12 cellular contexts compared by ENCODE assay signal in genomic region chr1:94020764-94021579, GRCh38.
DNase-seq lines count a peak whose midpoint lies in the region; ATAC-seq and TF ChIP-seq lines count a peak whose summit lies in the region.
"Had no signal": no experiment of that assay in that cellular context is flagged by ENCODE, and none has a peak within 500 bp of the region (broad histone marks: within the 10 kb centered on the region; RNA-seq: fewer than 3 reads in every experiment).

No MANE protein-coding gene starts in this region.

- H3K36me3 ChIP-seq in heart left ventricle: no peaks in the 10 kb centered on the region
- H3K36me3 ChIP-seq: colonic mucosa, pancreas had no signal

- no peak overlapping the region for H3K4me3 ChIP-seq in heart left ventricle
- H3K4me3 ChIP-seq in skeletal muscle cell (ENCODE audit: low read depth, low read length): no peak overlapping the region
- H3K4me3 ChIP-seq: colonic mucosa, pancreas had no signal

- peaks cover 13% of the 10 kb centered on the region for H3K27me3 Mint-ChIP-seq in activated CD4-positive, alpha-beta T cell treated with anti-CD3 and anti-CD28 coated beads, Interleukin-2, amount 10 ng/mL, durations not matched to agents 24 days and 14 days

- H3K27ac Mint-ChIP-seq in activated CD4-positive, alpha-beta T cell treated with anti-CD3 and anti-CD28 coated beads, Interleukin-2, amount 10 ng/mL, durations not matched to agents 24 days and 14 days: no peak overlapping the region
- H3K27ac Mint-ChIP-seq: activated T-cell treated with anti-CD3 and anti-CD28 coated beads, Interleukin-2, amount 50 U/mL, for 24 hours had no signal

- H3K4me1 ChIP-seq in heart left ventricle: peaks cover 0 to 22% (median 3%) of the 10 kb centered on the region in 12 donors
- H3K4me1 ChIP-seq: colonic mucosa, pancreas had no signal

- no peak overlapping the region for H3K4me3 Mint-ChIP-seq in activated CD4-positive, alpha-beta T cell treated with anti-CD3 and anti-CD28 coated beads, Interleukin-2, amount 10 ng/mL, durations not matched to agents 24 days and 14 days
- H3K4me3 Mint-ChIP-seq: activated T-cell treated with anti-CD3 and anti-CD28 coated beads, Interleukin-2, amount 50 U/mL, for 24 hours had no signal

- H3K36me3 Mint-ChIP-seq in activated CD4-positive, alpha-beta T cell treated with anti-CD3 and anti-CD28 coated beads, Interleukin-2, amount 10 ng/mL, durations not matched to agents 24 days and 14 days (ENCODE audit: low read depth): peaks cover 2% of the 10 kb centered on the region

- TF ChIP-seq CTCF in heart left ventricle (IDR thresholded peaks at IDR 0.05): no peak

- H3K27me3 ChIP-seq in heart left ventricle: no peaks in the 10 kb centered on the region
- H3K27me3 ChIP-seq: colonic mucosa, pancreas had no signal

- DNase-seq in HCEC 1CT (peak; percentile 81), amniotic epithelial cell (ENCODE audit: low read depth) (peak; percentile 99), heart left ventricle (no peak), skeletal muscle cell (ENCODE audit: low read depth) (peak; percentile 90), posterior cingulate gyrus (no peak), left lobe of liver (ENCODE audit: low spot score) (no peak), NCI-H2227 (lab: John Stamatoyannopoulos, UW; ENCODE audit: unreplicated experiment) (no peak)
- DNase-seq in activated CD4-positive, alpha-beta T cell treated with anti-CD3 and anti-CD28 coated beads, Interleukin-2, amount 10 ng/mL, durations not matched to agents 24 days and 14 days: no peak
- DNase-seq: activated T-cell treated with anti-CD3 and anti-CD28 coated beads, Interleukin-2, amount 50 U/mL, for 24 hours; colonic mucosa; NCI-H69; pancreas had no signal

- 66 to 73% (median 69%) methylated on average over 10 of the region's 10 CpGs for WGBS in heart left ventricle, 4 donors

- ATAC-seq in heart left ventricle (peak in 3 of 4 donors; percentile 14 to 40 (median 16)), left lobe of liver (no peak)

- no peak for TF ChIP-seq POLR2A in heart left ventricle (IDR thresholded peaks at IDR 0.05)

- H3K27ac ChIP-seq in heart left ventricle: peak overlapping the region in 3 of 12 donors; percentile 8 to 43 (median 24)
- H3K27ac ChIP-seq: colonic mucosa, pancreas had no signal

- no peaks in the 10 kb centered on the region for H3K9me3 Mint-ChIP-seq in activated CD4-positive, alpha-beta T cell treated with anti-CD3 and anti-CD28 coated beads, Interleukin-2, amount 10 ng/mL, durations not matched to agents 24 days and 14 days
- H3K9me3 Mint-ChIP-seq: activated T-cell treated with anti-CD3 and anti-CD28 coated beads, Interleukin-2, amount 50 U/mL, for 24 hours had no signal

- no peaks in the 10 kb centered on the region for H3K9me3 ChIP-seq in heart left ventricle
- H3K9me3 ChIP-seq: colonic mucosa, pancreas had no signal

- peaks cover 21% of the 10 kb centered on the region for H3K4me1 Mint-ChIP-seq in activated CD4-positive, alpha-beta T cell treated with anti-CD3 and anti-CD28 coated beads, Interleukin-2, amount 10 ng/mL, durations not matched to agents 24 days and 14 days

- intact Hi-C loops in heart left ventricle (cut with DNase I) (loop anchor here in 6 of 10 donors (5.0 to 10.0 kb wide), 2 partner anchors 441 to 444 kb away; no protein-coding TSS in a partner anchor), posterior cingulate gyrus (cut with DNase I) (no loop called here)
- intact Hi-C loops in activated CD4-positive, alpha-beta T cell treated with anti-CD3 and anti-CD28 coated beads, Interleukin-2, amount 10 ng/mL, durations not matched to agents 24 days and 14 days (cut with micrococcal nuclease): no loop called here

Comparison
In these comparisons a context has a peak if more than half of its experiments do, and no peak if none do; other contexts are left out.
1. DNase-seq: peak in HCEC 1CT (single experiment), amniotic epithelial cell (single experiment) and skeletal muscle cell (single experiment); none in heart left ventricle (0 of 5), activated CD4-positive, alpha-beta T cell treated with anti-CD3 and anti-CD28 coated beads, Interleukin-2, amount 10 ng/mL, durations not matched to agents 24 days and 14 days (single experiment), posterior cingulate gyrus (0 of 10), left lobe of liver (single experiment) and NCI-H2227 (single experiment).
2. intact Hi-C loops: an anchor here in heart left ventricle (5.0 to 10.0 kb wide); none called in activated CD4-positive, alpha-beta T cell treated with anti-CD3 and anti-CD28 coated beads, Interleukin-2, amount 10 ng/mL, durations not matched to agents 24 days and 14 days and posterior cingulate gyrus.